ENCODE assay signal across 8 cellular contexts in the genomic region with DNA sequence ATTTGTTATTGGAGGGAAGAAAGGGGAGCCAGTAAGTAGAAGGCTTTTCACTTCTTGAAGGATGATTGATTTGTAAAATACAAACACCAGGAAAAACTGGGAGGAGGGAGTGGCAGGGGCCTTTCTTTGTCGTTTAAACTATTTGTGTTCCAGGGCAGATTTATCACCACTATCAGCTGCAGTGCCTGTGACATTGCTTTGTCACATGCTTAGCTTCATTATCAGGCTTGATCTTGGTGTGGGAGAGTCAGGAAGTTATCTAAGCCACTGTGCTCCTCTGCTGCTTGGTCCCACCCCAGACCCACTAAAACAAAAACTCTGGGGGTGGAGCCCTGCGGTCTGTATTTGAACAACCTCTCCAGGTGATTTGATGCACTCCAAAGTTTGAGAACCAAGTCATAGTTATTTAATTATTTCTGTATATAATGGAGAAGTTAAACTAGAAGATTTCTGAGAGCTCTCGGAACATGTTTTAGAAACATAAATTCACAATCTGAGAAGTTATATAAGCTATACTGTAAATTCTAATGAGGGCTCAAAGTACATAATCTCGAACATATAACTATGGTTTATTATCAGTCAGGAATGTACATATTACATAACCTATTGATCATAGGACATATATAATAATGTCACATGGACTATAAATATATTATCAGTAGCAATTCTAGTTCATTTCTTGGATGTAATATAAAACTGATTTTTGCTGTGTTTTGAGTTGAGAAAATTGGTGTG.
DNase-seq lines count a peak whose midpoint lies in the region; ATAC-seq, FAIRE-seq and TF ChIP-seq lines count a peak whose summit lies in the region.

No MANE protein-coding gene starts in this region.

- no peaks in the 10 kb centered on the region for H3K4me1 ChIP-seq in kidney (ENCODE audit: control insufficient read depth in 1 of 2, insufficient read depth in 1 of 2, low read depth in 1 of 2, low read length in 2 of 2)

- peaks cover 26% of the 10 kb centered on the region for H3K4me1 Mint-ChIP-seq in progenitor cell of endocrine pancreas (ENCODE audit: low read depth)

- no peak overlapping the region for H3K9ac ChIP-seq in kidney (ENCODE audit: low read length in 2 of 2)

- H3K9me3 ChIP-seq in kidney (ENCODE audit: control insufficient read depth in 1 of 2, low read length in 2 of 2): no peaks in the 10 kb centered on the region

- TF ChIP-seq CTCF in progenitor cell of endocrine pancreas (IDR thresholded peaks at IDR 0.05; ENCODE audit: unreplicated experiment) (no peak), kidney (IDR thresholded peaks at IDR 0.05; ENCODE audit: borderline replicate concordance, extremely low read depth, insufficient read depth) (no peak), RWPE1 (conservative IDR thresholded peaks at IDR 0.05; ENCODE audit: low read depth) (no peak)

- no peaks in the 10 kb centered on the region for H3K27me3 Mint-ChIP-seq in progenitor cell of endocrine pancreas

- H3K27ac Mint-ChIP-seq in progenitor cell of endocrine pancreas: peak overlapping the region; percentile 67

- FAIRE-seq in G401.6 (lab: Jason Lieb, UNC) (peak; percentile 46), kidney (lab: Jason Lieb, UNC) (no peak)

- CTCF ChIA-PET in RWPE1 (lab: Yijun Ruan, JAX): no interaction called here

- H3K9me3 Mint-ChIP-seq in progenitor cell of endocrine pancreas (ENCODE audit: low read depth): no peaks in the 10 kb centered on the region

- H3K27ac ChIP-seq in kidney (ENCODE audit: low read depth in 2 of 2, low read length in 2 of 2): no peak overlapping the region
- H3K27ac ChIP-seq in RWPE1: no peak overlapping the region

- ATAC-seq in GM18870 (IDR thresholded peaks at IDR 0.05; ENCODE audit: unreplicated experiment): no peak

- H3K4me3 ChIP-seq in kidney (ENCODE audit: low read length in 2 of 2): no peak overlapping the region

- peak; percentile 45 for DNase-seq in NCI-H510A treated with DMSO at 0.1 percent for 48 hours (lab: John Stamatoyannopoulos, UW)
- DNase-seq in activated T-helper 9 cell treated with anti-CD3 and anti-CD28 coated beads, Interleukin-2, amount 50 U/mL, for 16 hours (ENCODE audit: low read depth): peak; percentile 62
- no peak for DNase-seq in progenitor cell of endocrine pancreas (ENCODE audit: low spot score, unreplicated experiment)
- DNase-seq in kidney: no peak
- DNase-seq in pons (ENCODE audit: low spot score): no peak
- DNase-seq in RWPE1 (ENCODE audit: low spot score): no peak

- no peak overlapping the region for H3K4me3 Mint-ChIP-seq in progenitor cell of endocrine pancreas (ENCODE audit: low read depth)

- POLR2A ChIA-PET in RWPE1 (lab: Yijun Ruan, JAX; ENCODE audit: low non-redundant PET): no interaction called here

- intact Hi-C loops in kidney (cut with DNase I): no loop called here

- H3K36me3 ChIP-seq in kidney (ENCODE audit: control insufficient read depth in 1 of 2, insufficient read depth in 2 of 2, low read length in 2 of 2): peaks cover 0 to 4% of the 10 kb centered on the region in 2 donors

- H3K36me3 Mint-ChIP-seq in progenitor cell of endocrine pancreas (ENCODE audit: insufficient read depth): peaks cover 5% of the 10 kb centered on the region

Comparison
In these comparisons a context has a peak if more than half of its experiments do, and no peak if none do; other contexts are left out.
1. DNase-seq: peak in NCI-H510A treated with DMSO at 0.1 percent for 48 hours (single experiment) and activated T-helper 9 cell treated with anti-CD3 and anti-CD28 coated beads, Interleukin-2, amount 50 U/mL, for 16 hours (single experiment); none in progenitor cell of endocrine pancreas (single experiment), kidney (single experiment), pons (single experiment) and RWPE1 (single experiment).